In the genomic region with DNA sequence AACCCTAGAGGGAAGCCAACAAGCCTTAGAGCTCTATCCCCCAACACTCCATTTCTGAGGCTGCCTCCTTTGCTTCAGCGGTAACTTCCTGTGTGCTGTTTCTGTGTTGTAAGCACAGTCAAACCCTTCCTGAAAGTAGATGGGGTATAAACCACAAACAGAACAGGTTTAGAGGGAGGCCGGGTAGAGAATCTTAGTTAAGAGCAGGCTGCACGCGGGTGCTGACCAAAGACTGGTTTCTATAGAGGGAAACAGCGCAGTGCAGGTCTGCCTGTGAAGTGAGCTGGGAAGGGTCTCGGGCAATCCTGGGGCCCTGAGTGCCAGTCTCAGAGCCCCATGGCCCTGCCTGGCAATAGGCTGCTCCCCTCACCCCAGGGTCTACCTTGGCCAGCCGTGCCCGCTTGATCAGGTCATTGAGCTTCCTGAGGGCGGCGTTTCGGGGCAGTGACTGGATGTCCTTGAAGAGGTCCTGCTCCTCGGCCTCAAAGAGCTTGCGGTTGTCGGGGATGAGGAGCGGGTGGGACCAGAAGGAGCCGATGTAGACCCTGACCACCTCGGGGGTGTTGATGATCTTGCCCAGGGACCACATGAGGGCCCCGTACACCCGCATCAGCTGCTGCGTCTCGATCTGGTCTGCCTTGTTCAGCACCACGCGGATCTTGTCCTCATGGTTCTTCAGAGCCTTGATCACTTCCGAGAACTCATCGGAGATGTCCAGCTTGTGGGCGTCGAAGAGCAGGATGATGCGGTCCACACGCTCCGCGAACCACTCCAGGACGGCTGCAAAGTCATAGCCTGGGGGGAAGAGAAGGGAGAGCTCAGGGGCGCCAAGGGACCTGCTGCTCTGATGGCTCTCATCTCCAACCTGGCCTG, we compare ENCODE assay signal across 8 cellular contexts. TPM values are rescaled to one million over a fixed set of nuclear protein-coding genes. Genes with fewer than 3 reads are reported as not detected.
DNase-seq lines count a peak whose midpoint lies in the region; ATAC-seq, FAIRE-seq and TF ChIP-seq lines count a peak whose summit lies in the region.

No MANE protein-coding gene starts in this region.

- H3K4me1 ChIP-seq in liver (ENCODE audit: control insufficient read depth in 4 of 4, insufficient read depth in 4 of 4, low read length in 3 of 4): peaks cover 11 to 41% (median 36%) of the 10 kb centered on the region in 4 donors
- peaks cover 61% of the 10 kb centered on the region for H3K4me1 ChIP-seq in HepG2 (ENCODE audit: insufficient read depth, low read length)
- H3K4me1 ChIP-seq in kidney (ENCODE audit: control insufficient read depth in 1 of 2, insufficient read depth in 1 of 2, low read depth in 1 of 2, low read length in 2 of 2): peaks cover 13 to 47% of the 10 kb centered on the region in 2 donors

- peak overlapping the region; percentile 51 to 64 for H3K27ac ChIP-seq in liver (ENCODE audit: low read depth in 1 of 2, low read length in 2 of 2)
- H3K27ac ChIP-seq in HepG2 (ENCODE audit: extremely low read length, insufficient read depth, low read length): no peak overlapping the region
- peak overlapping the region in 1 of 2 donors; percentile 60 for H3K27ac ChIP-seq in kidney (ENCODE audit: low read depth in 2 of 2, low read length in 2 of 2)

- intact Hi-C loops in HepG2 (cut with micrococcal nuclease; ENCODE audit: unreplicated experiment): no loop called here
- intact Hi-C loops in kidney (cut with DNase I): no loop called here

- peak overlapping the region; percentile 76 for H3K4me3 Mint-ChIP-seq in T-helper 1 cell treated with Interleukin-12 subunit alpha and Interleukin-12 subunit beta and Interleukin-4 antibody, amounts not matched to agents 30 μg/mL and 1 μg/mL, for 36 hours

- peaks cover 29% of the 10 kb centered on the region for H3K36me3 Mint-ChIP-seq in T-helper 1 cell treated with Interleukin-12 subunit alpha and Interleukin-12 subunit beta and Interleukin-4 antibody, amounts not matched to agents 30 μg/mL and 1 μg/mL, for 36 hours (ENCODE audit: low read depth)

- H3K27me3 Mint-ChIP-seq in T-helper 1 cell treated with Interleukin-12 subunit alpha and Interleukin-12 subunit beta and Interleukin-4 antibody, amounts not matched to agents 30 μg/mL and 1 μg/mL, for 36 hours (ENCODE audit: low read depth): no peaks in the 10 kb centered on the region

- no peak for TF ChIP-seq RAD21 in liver (IDR thresholded peaks at IDR 0.05)
- TF ChIP-seq RAD21 in HepG2 (CRISPR knock-in tag; IDR thresholded peaks at IDR 0.05): no peak

- peak overlapping the region; percentile 88 for H3K27ac Mint-ChIP-seq in T-helper 1 cell treated with Interleukin-12 subunit alpha and Interleukin-12 subunit beta and Interleukin-4 antibody, amounts not matched to agents 30 μg/mL and 1 μg/mL, for 36 hours

- POLR2A ChIA-PET in HepG2 (lab: Yijun Ruan, JAX): interaction anchor here (2.7 kb wide), 1 partner anchor 13 kb away, joined by 10 read pairs; no protein-coding TSS in a partner anchor

- TF ChIP-seq EP300 in HepG2 (IDR thresholded peaks at IDR 0.05; ENCODE audit: low read depth in 2 of 2, low read length in 2 of 2) (no peak), HepG2 (CRISPR knock-in tag; IDR thresholded peaks at IDR 0.05; ENCODE audit: borderline replicate concordance) (no peak)

- no peaks in the 10 kb centered on the region for H3K9me3 Mint-ChIP-seq in T-helper 1 cell treated with Interleukin-12 subunit alpha and Interleukin-12 subunit beta and Interleukin-4 antibody, amounts not matched to agents 30 μg/mL and 1 μg/mL, for 36 hours

- CTCF ChIA-PET in HepG2 (lab: Yijun Ruan, JAX; ENCODE audit: low intra/inter-chr PET ratio, low total read pairs): no interaction called here

- TF ChIP-seq CTCF in liver (IDR thresholded peaks at IDR 0.05; ENCODE audit: low read depth, low read length, missing input control): no peak
- TF ChIP-seq CTCF in HepG2 (CRISPR knock-in tag; IDR thresholded peaks at IDR 0.05): no peak
- no peak for TF ChIP-seq CTCF in kidney (IDR thresholded peaks at IDR 0.05; ENCODE audit: borderline replicate concordance, extremely low read depth, insufficient read depth)

- DNase-seq in HepG2 (ENCODE audit: low spot score) (no peak), kidney (peak; percentile 76), mesenteric fat pad (ENCODE audit: low spot score) (no peak), SK-N-DZ (ENCODE audit: low spot score) (no peak), EL (no peak)

- H3K9me3 ChIP-seq in liver (ENCODE audit: control insufficient read depth in 4 of 4, low read length in 3 of 4) (no peaks in the 10 kb centered on the region), HepG2 (ENCODE audit: low read length) (no peaks in the 10 kb centered on the region), kidney (ENCODE audit: control insufficient read depth in 1 of 2, low read length in 2 of 2) (no peaks in the 10 kb centered on the region)

- H3K4me1 Mint-ChIP-seq in T-helper 1 cell treated with Interleukin-12 subunit alpha and Interleukin-12 subunit beta and Interleukin-4 antibody, amounts not matched to agents 30 μg/mL and 1 μg/mL, for 36 hours (ENCODE audit: low read depth): peaks cover 77% of the 10 kb centered on the region

- H3K9ac ChIP-seq in liver (ENCODE audit: low read depth in 1 of 2, low read length in 2 of 2) (no peak overlapping the region), HepG2 (ENCODE audit: insufficient read depth, low read depth, low read length) (no peak overlapping the region), kidney (ENCODE audit: low read length in 2 of 2) (no peak overlapping the region)

- H3K27me3 ChIP-seq in liver (ENCODE audit: control insufficient read depth in 4 of 4, insufficient read depth in 4 of 4, low read length in 3 of 4): no peaks in the 10 kb centered on the region
- no peaks in the 10 kb centered on the region for H3K27me3 ChIP-seq in HepG2 (ENCODE audit: control insufficient read depth in 1 of 2, insufficient read depth in 2 of 2, low read length in 2 of 2)

- H2AFZ ChIP-seq in HepG2 (ENCODE audit: low read length): no peak overlapping the region

- WGBS in liver: 92% methylated on average over 33 of the region's 33 CpGs
- WGBS in HepG2 (ENCODE audit: low lambda C conversion rate): 96% methylated on average over 32 of the region's 33 CpGs

- no peak overlapping the region for H3K4me2 ChIP-seq in HepG2 (ENCODE audit: low read depth, low read length)

- in situ Hi-C loops in HepG2 (cut with HindIII; ENCODE audit: extremely low pct_ligation_motif_present, low pct_unique_long_range_greater_than_20kb): no loop called here

- H3K36me3 ChIP-seq in liver (ENCODE audit: control insufficient read depth in 4 of 4, insufficient read depth in 3 of 4, low read depth in 1 of 4, low read length in 3 of 4) (peaks cover 0 to 7% (median 3%) of the 10 kb centered on the region in 4 donors), HepG2 (replicated peaks in 1 of 2; ENCODE audit: control insufficient read depth in 1 of 2, insufficient read depth in 2 of 2, low read length in 2 of 2) (peaks cover 8 to 27% of the 10 kb centered on the region in 2 experiments; a peak in 4 of 5 replicates), kidney (ENCODE audit: control insufficient read depth in 1 of 2, insufficient read depth in 2 of 2, low read length in 2 of 2) (peaks cover 13 to 20% of the 10 kb centered on the region in 2 donors)

- H3K4me3 ChIP-seq in liver (ENCODE audit: low read depth in 1 of 3, low read length in 3 of 3): no peak overlapping the region
- H3K4me3 ChIP-seq in HepG2 (replicated peaks in 1 of 3; ENCODE audit: insufficient read depth in 1 of 3, low read depth in 2 of 3, low read length in 3 of 3): no peak overlapping the region
- no peak overlapping the region for H3K4me3 ChIP-seq in kidney (ENCODE audit: low read length in 2 of 2)

- H4K20me1 ChIP-seq in HepG2 (ENCODE audit: insufficient read depth, low read length): no peaks in the 10 kb centered on the region

- TF ChIP-seq POLR2A in HepG2 (IDR thresholded peaks at IDR 0.05; ENCODE audit: insufficient read depth in 1 of 2, low read depth in 2 of 2, low read length in 2 of 2): no peak

- H3K79me2 ChIP-seq in HepG2 (ENCODE audit: insufficient read depth, low read length): peaks cover 13% of the 10 kb centered on the region

- no TSS peak for BruUV-seq in HepG2 (replicated peaks; lab: Mats Ljungman, UMichigan)

- no peak for ATAC-seq in HepG2
- peak; percentile 60 for ATAC-seq in HG03095 (IDR thresholded peaks at IDR 0.05; ENCODE audit: unreplicated experiment)

- FAIRE-seq in HepG2 (lab: Jason Lieb, UNC) (no peak), kidney (lab: Jason Lieb, UNC) (no peak)

RNA-seq across cellular contexts. Expression of gene CDC42BPG, which starts 15.3 kb away (rescaled TPM):
- total RNA-seq in liver (1 to 10 TPM in 1 of 2 donors, under 1 TPM in 1; 0.75 to 1.2 TPM), HepG2 (2016; rRNA removed; fragmentation: Illumina TruSeq; extraction: Trizol) (0.77 and 1.4 TPM in 2 replicates), kidney (20.7 TPM), mesenteric fat pad (0.55 TPM)
- polyA plus RNA-seq in liver (under 1 TPM; 0.18 to 0.40 TPM), HepG2 (2011; rRNA removed) (0.55 and 0.99 TPM in 2 replicates), kidney (ENCODE audit: insufficient read depth, low read depth, low replicate concordance) (4.5 TPM)
- total RNA-seq in HepG2 (2016; cell fraction: cytosol; rRNA removed; fragmentation: Illumina TruSeq; extraction: Trizol; ENCODE audit: low read depth): 0.10 and 0.35 TPM in 2 replicates
- 0.42 and 1.4 TPM in 2 replicates for total RNA-seq in HepG2 (2016; cell fraction: insoluble cytoplasmic fraction; rRNA removed; fragmentation: Illumina TruSeq; extraction: Trizol)
- 0.37 and 0.38 TPM in 2 replicates for total RNA-seq in HepG2 (2016; cell fraction: membrane; rRNA removed; fragmentation: Illumina TruSeq; extraction: Trizol)
- total RNA-seq in HepG2 (2016; cell fraction: nucleus; rRNA removed; fragmentation: Illumina TruSeq; extraction: Trizol): 1.8 and 2.0 TPM in 2 replicates
- 0.34 and 0.54 TPM in 2 replicates for polyA plus RNA-seq in HepG2 (2011; cell fraction: cytosol; rRNA removed)
- 6.3 and 7.3 TPM in 2 replicates for polyA plus RNA-seq in HepG2 (2011; cell fraction: nucleus; rRNA removed)
- 1.2 and 1.3 TPM in 2 replicates for polyA plus RNA-seq in HepG2 (2012)
- 0.06 and 0.11 TPM in 2 replicates for polyA plus RNA-seq in HepG2 (2016; cell fraction: cytosol; fragmentation: Illumina TruSeq; extraction: Trizol; ENCODE audit: low read depth)
- 0.63 and 0.75 TPM in 2 replicates for polyA plus RNA-seq in HepG2 (2016; cell fraction: insoluble cytoplasmic fraction; fragmentation: Illumina TruSeq; extraction: Trizol; ENCODE audit: low read depth)
- 0.24 and 0.70 TPM in 2 replicates for polyA plus RNA-seq in HepG2 (2016; cell fraction: membrane; fragmentation: Illumina TruSeq; extraction: Trizol; ENCODE audit: low read depth)
- polyA plus RNA-seq in HepG2 (2016; cell fraction: nucleus; fragmentation: Illumina TruSeq; extraction: Trizol; ENCODE audit: insufficient read depth, low read depth): 4.9 and 5.6 TPM in 2 replicates
- polyA minus RNA-seq in HepG2 (2011; rRNA and poly(A)+ RNA removed; ENCODE audit: low replicate concordance): 1.3 and 2.7 TPM in 2 replicates
- polyA minus RNA-seq in HepG2 (2011; cell fraction: cytosol; rRNA and poly(A)+ RNA removed): 0.59 and 1.6 TPM in 2 replicates
- 1.9 and 4.0 TPM in 2 replicates for polyA minus RNA-seq in HepG2 (2011; cell fraction: nucleus; rRNA and poly(A)+ RNA removed)
- polyA plus RNA-seq in SK-N-DZ (2014; cell fraction: cytosol; rRNA removed): 0.17 and 0.73 TPM in 2 replicates
- 1.4 and 1.8 TPM in 2 replicates for polyA plus RNA-seq in SK-N-DZ (2014; cell fraction: nucleus; rRNA removed)

RNA-seq across cellular contexts. Expression of gene EHD1, which starts 18.6 kb away (rescaled TPM):
- 10 to 100 TPM; 27.3 to 36.4 TPM for total RNA-seq in liver
- polyA plus RNA-seq in liver: 10 to 100 TPM in 1 of 2 donors, 1 to 10 TPM in 1; 8.3 to 11.1 TPM
- 22.0 and 26.6 TPM in 2 replicates for total RNA-seq in HepG2 (2016; rRNA removed; fragmentation: Illumina TruSeq; extraction: Trizol)
- 8.1 and 9.7 TPM in 2 replicates for total RNA-seq in HepG2 (2016; cell fraction: cytosol; rRNA removed; fragmentation: Illumina TruSeq; extraction: Trizol; ENCODE audit: low read depth)
- 22.9 and 29.1 TPM in 2 replicates for total RNA-seq in HepG2 (2016; cell fraction: insoluble cytoplasmic fraction; rRNA removed; fragmentation: Illumina TruSeq; extraction: Trizol)
- total RNA-seq in HepG2 (2016; cell fraction: membrane; rRNA removed; fragmentation: Illumina TruSeq; extraction: Trizol): 11.0 and 11.5 TPM in 2 replicates
- 16.8 and 19.6 TPM in 2 replicates for total RNA-seq in HepG2 (2016; cell fraction: nucleus; rRNA removed; fragmentation: Illumina TruSeq; extraction: Trizol)
- 23.6 and 29.4 TPM in 2 replicates for polyA plus RNA-seq in HepG2 (2011; rRNA removed)
- polyA plus RNA-seq in HepG2 (2011; cell fraction: cytosol; rRNA removed): 20.8 and 31.1 TPM in 2 replicates
- polyA plus RNA-seq in HepG2 (2011; cell fraction: nucleus; rRNA removed): 42.3 and 43.0 TPM in 2 replicates
- 18.8 and 23.3 TPM in 2 replicates for polyA plus RNA-seq in HepG2 (2012)
- polyA plus RNA-seq in HepG2 (2016; cell fraction: cytosol; fragmentation: Illumina TruSeq; extraction: Trizol; ENCODE audit: low read depth): 3.5 and 3.9 TPM in 2 replicates
- 29.0 and 35.3 TPM in 2 replicates for polyA plus RNA-seq in HepG2 (2016; cell fraction: insoluble cytoplasmic fraction; fragmentation: Illumina TruSeq; extraction: Trizol; ENCODE audit: low read depth)
- polyA plus RNA-seq in HepG2 (2016; cell fraction: membrane; fragmentation: Illumina TruSeq; extraction: Trizol; ENCODE audit: low read depth): 7.9 and 9.3 TPM in 2 replicates
- 33.4 and 34.4 TPM in 2 replicates for polyA plus RNA-seq in HepG2 (2016; cell fraction: nucleus; fragmentation: Illumina TruSeq; extraction: Trizol; ENCODE audit: insufficient read depth, low read depth)
- 63.9 and 78.7 TPM in 2 replicates for polyA minus RNA-seq in HepG2 (2011; rRNA and poly(A)+ RNA removed; ENCODE audit: low replicate concordance)
- polyA minus RNA-seq in HepG2 (2011; cell fraction: cytosol; rRNA and poly(A)+ RNA removed): 21.2 and 28.0 TPM in 2 replicates
- polyA minus RNA-seq in HepG2 (2011; cell fraction: nucleus; rRNA and poly(A)+ RNA removed): 15.5 and 22.1 TPM in 2 replicates
- 76.1 TPM for total RNA-seq in kidney
- polyA plus RNA-seq in kidney (ENCODE audit: insufficient read depth, low read depth, low replicate concordance): 48.9 TPM
- total RNA-seq in mesenteric fat pad: 95.0 TPM
- polyA plus RNA-seq in SK-N-DZ (2014; cell fraction: cytosol; rRNA removed): 28.2 TPM in 2 replicates
- polyA plus RNA-seq in SK-N-DZ (2014; cell fraction: nucleus; rRNA removed): 8.5 and 14.2 TPM in 2 replicates

RNA-seq across cellular contexts. Expression of gene MEN1, which starts 49.4 kb away (rescaled TPM):
- total RNA-seq in liver: 10 to 100 TPM; 12.1 to 15.1 TPM
- polyA plus RNA-seq in liver: 10 to 100 TPM in 1 of 2 donors, 1 to 10 TPM in 1; 9.0 to 14.7 TPM
- total RNA-seq in HepG2 (2016; rRNA removed; fragmentation: Illumina TruSeq; extraction: Trizol): 15.3 and 20.5 TPM in 2 replicates
- 3.8 and 4.3 TPM in 2 replicates for total RNA-seq in HepG2 (2016; cell fraction: cytosol; rRNA removed; fragmentation: Illumina TruSeq; extraction: Trizol; ENCODE audit: low read depth)
- total RNA-seq in HepG2 (2016; cell fraction: insoluble cytoplasmic fraction; rRNA removed; fragmentation: Illumina TruSeq; extraction: Trizol): 11.7 and 21.5 TPM in 2 replicates
- total RNA-seq in HepG2 (2016; cell fraction: membrane; rRNA removed; fragmentation: Illumina TruSeq; extraction: Trizol): 9.8 and 11.2 TPM in 2 replicates
- 16.8 and 17.9 TPM in 2 replicates for total RNA-seq in HepG2 (2016; cell fraction: nucleus; rRNA removed; fragmentation: Illumina TruSeq; extraction: Trizol)
- 27.3 and 30.9 TPM in 2 replicates for polyA plus RNA-seq in HepG2 (2011; rRNA removed)
- 11.1 and 16.7 TPM in 2 replicates for polyA plus RNA-seq in HepG2 (2011; cell fraction: cytosol; rRNA removed)
- polyA plus RNA-seq in HepG2 (2011; cell fraction: nucleus; rRNA removed): 97.2 and 109 TPM in 2 replicates
- 19.6 and 26.4 TPM in 2 replicates for polyA plus RNA-seq in HepG2 (2012)
- polyA plus RNA-seq in HepG2 (2016; cell fraction: cytosol; fragmentation: Illumina TruSeq; extraction: Trizol; ENCODE audit: low read depth): 5.0 and 5.9 TPM in 2 replicates
- polyA plus RNA-seq in HepG2 (2016; cell fraction: insoluble cytoplasmic fraction; fragmentation: Illumina TruSeq; extraction: Trizol; ENCODE audit: low read depth): 24.4 and 31.0 TPM in 2 replicates
- polyA plus RNA-seq in HepG2 (2016; cell fraction: membrane; fragmentation: Illumina TruSeq; extraction: Trizol; ENCODE audit: low read depth): 13.6 and 15.0 TPM in 2 replicates
- polyA plus RNA-seq in HepG2 (2016; cell fraction: nucleus; fragmentation: Illumina TruSeq; extraction: Trizol; ENCODE audit: insufficient read depth, low read depth): 70.2 and 70.8 TPM in 2 replicates
- 38.1 and 40.7 TPM in 2 replicates for polyA minus RNA-seq in HepG2 (2011; rRNA and poly(A)+ RNA removed; ENCODE audit: low replicate concordance)
- 14.8 and 15.4 TPM in 2 replicates for polyA minus RNA-seq in HepG2 (2011; cell fraction: cytosol; rRNA and poly(A)+ RNA removed)
- polyA minus RNA-seq in HepG2 (2011; cell fraction: nucleus; rRNA and poly(A)+ RNA removed): 11.1 and 15.7 TPM in 2 replicates
- total RNA-seq in kidney: 20.9 TPM
- 24.0 TPM for polyA plus RNA-seq in kidney (ENCODE audit: insufficient read depth, low read depth, low replicate concordance)
- 18.5 TPM for total RNA-seq in mesenteric fat pad
- polyA plus RNA-seq in SK-N-DZ (2014; cell fraction: cytosol; rRNA removed): 21.2 and 26.8 TPM in 2 replicates
- 40.7 and 64.0 TPM in 2 replicates for polyA plus RNA-seq in SK-N-DZ (2014; cell fraction: nucleus; rRNA removed)

RNA-seq across cellular contexts. Expression of gene MAP4K2, which starts 56.8 kb away (rescaled TPM):
- total RNA-seq in liver (1 to 10 TPM; 4.6 to 6.9 TPM), HepG2 (2016; rRNA removed; fragmentation: Illumina TruSeq; extraction: Trizol) (7.8 and 8.3 TPM in 2 replicates), kidney (12.5 TPM), mesenteric fat pad (18.2 TPM)
- polyA plus RNA-seq in liver (1 to 10 TPM; 2.1 to 2.3 TPM), HepG2 (2011; rRNA removed) (15.5 and 17.6 TPM in 2 replicates), kidney (ENCODE audit: insufficient read depth, low read depth, low replicate concordance) (15.4 TPM)
- total RNA-seq in HepG2 (2016; cell fraction: cytosol; rRNA removed; fragmentation: Illumina TruSeq; extraction: Trizol; ENCODE audit: low read depth): 3.5 and 4.1 TPM in 2 replicates
- total RNA-seq in HepG2 (2016; cell fraction: insoluble cytoplasmic fraction; rRNA removed; fragmentation: Illumina TruSeq; extraction: Trizol): 4.8 and 7.6 TPM in 2 replicates
- 10.9 and 11.1 TPM in 2 replicates for total RNA-seq in HepG2 (2016; cell fraction: membrane; rRNA removed; fragmentation: Illumina TruSeq; extraction: Trizol)
- 6.7 and 7.4 TPM in 2 replicates for total RNA-seq in HepG2 (2016; cell fraction: nucleus; rRNA removed; fragmentation: Illumina TruSeq; extraction: Trizol)
- polyA plus RNA-seq in HepG2 (2011; cell fraction: cytosol; rRNA removed): 7.7 and 11.1 TPM in 2 replicates
- 71.3 and 101 TPM in 2 replicates for polyA plus RNA-seq in HepG2 (2011; cell fraction: nucleus; rRNA removed)
- polyA plus RNA-seq in HepG2 (2012): 8.7 and 10.1 TPM in 2 replicates
- polyA plus RNA-seq in HepG2 (2016; cell fraction: cytosol; fragmentation: Illumina TruSeq; extraction: Trizol; ENCODE audit: low read depth): 5.1 and 6.2 TPM in 2 replicates
- polyA plus RNA-seq in HepG2 (2016; cell fraction: insoluble cytoplasmic fraction; fragmentation: Illumina TruSeq; extraction: Trizol; ENCODE audit: low read depth): 7.8 and 9.1 TPM in 2 replicates
- 9.5 and 11.8 TPM in 2 replicates for polyA plus RNA-seq in HepG2 (2016; cell fraction: membrane; fragmentation: Illumina TruSeq; extraction: Trizol; ENCODE audit: low read depth)
- 20.0 and 20.1 TPM in 2 replicates for polyA plus RNA-seq in HepG2 (2016; cell fraction: nucleus; fragmentation: Illumina TruSeq; extraction: Trizol; ENCODE audit: insufficient read depth, low read depth)
- 25.9 and 40.8 TPM in 2 replicates for polyA minus RNA-seq in HepG2 (2011; rRNA and poly(A)+ RNA removed; ENCODE audit: low replicate concordance)
- polyA minus RNA-seq in HepG2 (2011; cell fraction: cytosol; rRNA and poly(A)+ RNA removed): 4.3 and 6.6 TPM in 2 replicates
- 8.7 and 10.9 TPM in 2 replicates for polyA minus RNA-seq in HepG2 (2011; cell fraction: nucleus; rRNA and poly(A)+ RNA removed)
- polyA plus RNA-seq in SK-N-DZ (2014; cell fraction: cytosol; rRNA removed): 12.7 and 32.3 TPM in 2 replicates
- polyA plus RNA-seq in SK-N-DZ (2014; cell fraction: nucleus; rRNA removed): 62.1 and 80.6 TPM in 2 replicates

RNA-seq across cellular contexts. Expression of gene ATG2A, which starts 57.2 kb away (rescaled TPM):
- total RNA-seq in liver: 10 to 100 TPM; 18.3 to 27.8 TPM
- 10 to 100 TPM; 15.6 to 34.1 TPM for polyA plus RNA-seq in liver
- total RNA-seq in HepG2 (2016; rRNA removed; fragmentation: Illumina TruSeq; extraction: Trizol): 6.5 and 6.7 TPM in 2 replicates
- total RNA-seq in HepG2 (2016; cell fraction: cytosol; rRNA removed; fragmentation: Illumina TruSeq; extraction: Trizol; ENCODE audit: low read depth): 5.0 and 5.3 TPM in 2 replicates
- total RNA-seq in HepG2 (2016; cell fraction: insoluble cytoplasmic fraction; rRNA removed; fragmentation: Illumina TruSeq; extraction: Trizol): 5.7 and 6.9 TPM in 2 replicates
- 3.5 and 4.7 TPM in 2 replicates for total RNA-seq in HepG2 (2016; cell fraction: membrane; rRNA removed; fragmentation: Illumina TruSeq; extraction: Trizol)
- 7.1 and 8.3 TPM in 2 replicates for total RNA-seq in HepG2 (2016; cell fraction: nucleus; rRNA removed; fragmentation: Illumina TruSeq; extraction: Trizol)
- 8.0 and 13.2 TPM in 2 replicates for polyA plus RNA-seq in HepG2 (2011; rRNA removed)
- polyA plus RNA-seq in HepG2 (2011; cell fraction: cytosol; rRNA removed): 4.6 and 6.5 TPM in 2 replicates
- polyA plus RNA-seq in HepG2 (2011; cell fraction: nucleus; rRNA removed): 81.8 and 92.1 TPM in 2 replicates
- 14.9 and 21.4 TPM in 2 replicates for polyA plus RNA-seq in HepG2 (2012)
- 1.0 and 1.2 TPM in 2 replicates for polyA plus RNA-seq in HepG2 (2016; cell fraction: cytosol; fragmentation: Illumina TruSeq; extraction: Trizol; ENCODE audit: low read depth)
- polyA plus RNA-seq in HepG2 (2016; cell fraction: insoluble cytoplasmic fraction; fragmentation: Illumina TruSeq; extraction: Trizol; ENCODE audit: low read depth): 5.5 and 7.6 TPM in 2 replicates
- polyA plus RNA-seq in HepG2 (2016; cell fraction: membrane; fragmentation: Illumina TruSeq; extraction: Trizol; ENCODE audit: low read depth): 1.9 and 2.0 TPM in 2 replicates
- polyA plus RNA-seq in HepG2 (2016; cell fraction: nucleus; fragmentation: Illumina TruSeq; extraction: Trizol; ENCODE audit: insufficient read depth, low read depth): 19.9 and 22.1 TPM in 2 replicates
- polyA minus RNA-seq in HepG2 (2011; rRNA and poly(A)+ RNA removed; ENCODE audit: low replicate concordance): 20.7 and 23.4 TPM in 2 replicates
- polyA minus RNA-seq in HepG2 (2011; cell fraction: cytosol; rRNA and poly(A)+ RNA removed): 11.5 and 17.2 TPM in 2 replicates
- 24.7 and 27.0 TPM in 2 replicates for polyA minus RNA-seq in HepG2 (2011; cell fraction: nucleus; rRNA and poly(A)+ RNA removed)
- 26.9 TPM for total RNA-seq in kidney
- 16.8 TPM for polyA plus RNA-seq in kidney (ENCODE audit: insufficient read depth, low read depth, low replicate concordance)
- total RNA-seq in mesenteric fat pad: 22.2 TPM
- polyA plus RNA-seq in SK-N-DZ (2014; cell fraction: cytosol; rRNA removed): 5.0 and 5.6 TPM in 2 replicates
- 18.2 and 29.8 TPM in 2 replicates for polyA plus RNA-seq in SK-N-DZ (2014; cell fraction: nucleus; rRNA removed)
